ENCODE assay signal across 8 cellular contexts in genomic region chr1:91736999-91737615, GRCh38.
A peak's percentile ranks its signal among the peaks of the same experiment; 100 is the strongest.
DNase-seq lines count a peak whose midpoint lies in the region; ATAC-seq lines count a peak whose summit lies in the region.
"Had no signal": no experiment of that assay in that cellular context is flagged by ENCODE, and none has a peak within 500 bp of the region (broad histone marks: within the 10 kb centered on the region; RNA-seq: fewer than 3 reads in every experiment).

No MANE protein-coding gene starts in this region.

- peak overlapping the region; percentile 85 for H3K4ac ChIP-seq in mesendoderm (ENCODE audit: low read depth, low read length)

- H2BK5ac ChIP-seq in mesendoderm (ENCODE audit: low read length) = no peak overlapping the region

- intact Hi-C loops in aorta (cut with DNase I) = loop anchor here in 1 of 2 donors (5.0 kb wide), 1 partner anchor 150 kb away; the partner anchor contains the start of gene TGFBR3

- no peak overlapping the region for H2BK120ac ChIP-seq in mesendoderm (ENCODE audit: low read depth, low read length)

- no peak overlapping the region for H2AK5ac ChIP-seq in mesendoderm (ENCODE audit: low read length)

- H2BK15ac ChIP-seq in mesendoderm (replicated peaks; ENCODE audit: low read depth) = no peak overlapping the region

- H3K27me3 ChIP-seq in mesendoderm (ENCODE audit: insufficient read depth, low read length, poor library complexity) (no peaks in the 10 kb centered on the region), aorta (ENCODE audit: control insufficient read depth in 1 of 2, insufficient read depth in 2 of 2, low read length in 1 of 2) (no peaks in the 10 kb centered on the region)

- H3K36me3 ChIP-seq in mesendoderm (ENCODE audit: control insufficient read depth, insufficient read depth, low read length) (no peaks in the 10 kb centered on the region), aorta (ENCODE audit: control insufficient read depth in 1 of 2, insufficient read depth in 2 of 2, low read length in 1 of 2) (no peaks in the 10 kb centered on the region)

- no peak overlapping the region for H3K56ac ChIP-seq in mesendoderm (ENCODE audit: low read length)

- H3K4me3 ChIP-seq in mesendoderm (ENCODE audit: low read length) (no peak overlapping the region), aorta (ENCODE audit: low read length in 2 of 2) (no peak overlapping the region)

- H4K8ac ChIP-seq in mesendoderm (ENCODE audit: low read depth, low read length) = no peak overlapping the region

- peak overlapping the region in 1 of 2 donors; percentile 64 for H3K27ac Mint-ChIP-seq in stimulated activated naive CD8-positive, alpha-beta T cell treated with anti-CD3 and anti-CD28 coated beads, Interleukin-15, amount 100 ng/mL, for 72 hours

- DNase-seq in LoVo (ENCODE audit: low spot score) (peak; percentile 88), epidermal melanocyte (ENCODE audit: insufficient read length, low spot score) (peak; percentile 79), mesendoderm (peak; percentile 97), aorta (no peak), substantia nigra (lab: John Stamatoyannopoulos, UW) (no peak), cerebellum (ENCODE audit: low spot score) (no peak)
- no peak for DNase-seq in stimulated activated naive CD8-positive, alpha-beta T cell treated with anti-CD3 and anti-CD28 coated beads, Interleukin-15, amount 100 ng/mL, for 72 hours
- DNase-seq: stimulated activated CD4-positive, alpha-beta T cell treated with anti-CD3 and anti-CD28 coated beads, Interleukin-4, amount 100 ng/mL, for 1 hour had no signal

- no peak overlapping the region for H3K23ac ChIP-seq in mesendoderm (ENCODE audit: low read length)

- H3K4me1 Mint-ChIP-seq in stimulated activated naive CD8-positive, alpha-beta T cell treated with anti-CD3 and anti-CD28 coated beads, Interleukin-15, amount 100 ng/mL, for 72 hours = peaks cover 18% of the 10 kb centered on the region

- H3K79me1 ChIP-seq in mesendoderm (ENCODE audit: low read length) = no peaks in the 10 kb centered on the region

- H3K4me1 ChIP-seq in mesendoderm (ENCODE audit: control insufficient read depth, low read depth, low read length) = no peaks in the 10 kb centered on the region
- peaks cover 3 to 6% of the 10 kb centered on the region in 2 donors for H3K4me1 ChIP-seq in aorta (ENCODE audit: control insufficient read depth in 1 of 2, insufficient read depth in 2 of 2, low read length in 2 of 2)

- H3K27ac ChIP-seq in mesendoderm (ENCODE audit: low read depth, low read length) = peak overlapping the region; percentile 1
- peak overlapping the region in 1 of 2 donors; percentile 97 for H3K27ac ChIP-seq in aorta (ENCODE audit: low read depth in 1 of 2, low read length in 2 of 2)
- no peak overlapping the region for H3K27ac ChIP-seq in substantia nigra (ENCODE audit: low read depth, low read length, poor library complexity, severe bottlenecking)

- peak; percentile 55 for ATAC-seq in aorta (ENCODE audit: low FRiP score)
- no peak for ATAC-seq in stimulated activated naive CD8-positive, alpha-beta T cell treated with anti-CD3 and anti-CD28 coated beads, Interleukin-15, amount 100 ng/mL, for 72 hours

- H3K9ac ChIP-seq in mesendoderm (ENCODE audit: low read length) = no peak overlapping the region

- no peaks in the 10 kb centered on the region for H3K79me2 ChIP-seq in mesendoderm (ENCODE audit: control insufficient read depth, insufficient read depth, low read length)

- no peaks in the 10 kb centered on the region for H3K27me3 Mint-ChIP-seq in stimulated activated naive CD8-positive, alpha-beta T cell treated with anti-CD3 and anti-CD28 coated beads, Interleukin-15, amount 100 ng/mL, for 72 hours

- H4K5ac ChIP-seq in mesendoderm (ENCODE audit: low read length) = no peak overlapping the region

- H3K9me3 ChIP-seq in aorta (ENCODE audit: control insufficient read depth, low read length) = no peaks in the 10 kb centered on the region

- no peak overlapping the region for H3K4me3 Mint-ChIP-seq in stimulated activated naive CD8-positive, alpha-beta T cell treated with anti-CD3 and anti-CD28 coated beads, Interleukin-15, amount 100 ng/mL, for 72 hours

- H3K18ac ChIP-seq in mesendoderm (ENCODE audit: low read length) = no peak overlapping the region

- H3K4me2 ChIP-seq in mesendoderm (ENCODE audit: low read length) = no peak overlapping the region

- WGBS in mesendoderm (ENCODE audit: extremely low coverage, insufficient coverage, low lambda C conversion rate) = no CpG with 5 or more reads among the region's 8 CpGs
- 44 to 47% methylated on average over 8 of the region's 8 CpGs for WGBS in aorta, 2 donors

- peaks cover 11 to 21% of the 10 kb centered on the region in 2 donors for H3K9me3 Mint-ChIP-seq in stimulated activated naive CD8-positive, alpha-beta T cell treated with anti-CD3 and anti-CD28 coated beads, Interleukin-15, amount 100 ng/mL, for 72 hours

Comparison
In these comparisons a context has a peak if more than half of its experiments do, and no peak if none do; other contexts are left out.
1. DNase-seq: peak in LoVo (single experiment), epidermal melanocyte (single experiment) and mesendoderm (single experiment); none in aorta (0 of 2), stimulated activated naive CD8-positive, alpha-beta T cell treated with anti-CD3 and anti-CD28 coated beads, Interleukin-15, amount 100 ng/mL, for 72 hours (0 of 2), substantia nigra (0 of 49) and cerebellum (single experiment).